In genomic region chr7:110868458-110868857, GRCh38 we compare ENCODE assay signal across 21 cellular contexts.
"Had no signal": no experiment of that assay in that cellular context is flagged by ENCODE, and none has a peak within 500 bp of the region (broad histone marks: within the 10 kb centered on the region; RNA-seq: fewer than 3 reads in every experiment).

No MANE protein-coding gene starts in this region.

- ATAC-seq: activated T-cell treated with anti-CD3 and anti-CD28 coated beads, Interleukin-2, amount 50 U/mL, for 72 hours; body of pancreas; lower lobe of right lung; natural killer cell treated with Interleukin-12 subunit alpha and Interleukin-12 subunit beta and Interleukin-15 and Interleukin-18, amount 100 ng/mL, for 72 hours; sciatic nerve had no signal

- H3K9me3 ChIP-seq: body of pancreas, lower lobe of right lung, neutrophil, pancreas, thyroid gland had no signal

- H3K36me3 ChIP-seq: lower lobe of right lung, neutrophil, pancreas, spleen, thyroid gland had no signal

- H3K4me3 Mint-ChIP-seq: activated T-cell treated with anti-CD3 and anti-CD28 coated beads, Interleukin-2, amount 50 U/mL, for 72 hours; natural killer cell treated with Interleukin-12 subunit alpha and Interleukin-12 subunit beta and Interleukin-15 and Interleukin-18, amount 100 ng/mL, for 72 hours had no signal

- H3K4me2 ChIP-seq: hepatocyte had no signal

- H3K4me3 ChIP-seq: body of pancreas, hepatocyte, lower lobe of right lung, pancreas, spleen, thyroid gland had no signal

- H3K27me3 Mint-ChIP-seq: natural killer cell treated with Interleukin-12 subunit alpha and Interleukin-12 subunit beta and Interleukin-15 and Interleukin-18, amount 100 ng/mL, for 72 hours had no signal

- H3K4me1 ChIP-seq: body of pancreas, lower lobe of right lung, pancreas, spleen, thyroid gland had no signal

- H3K27ac ChIP-seq: body of pancreas, hepatocyte, lower lobe of right lung, neutrophil, pancreas, spleen, thyroid gland, VCaP had no signal

- H3K27me3 ChIP-seq: body of pancreas, hepatocyte, neutrophil, pancreas, spleen, thyroid gland had no signal

- H2AFZ ChIP-seq: hepatocyte had no signal

- DNase-seq: activated CD4-positive, alpha-beta T cell treated with anti-CD3 and anti-CD28 coated beads for 1 hour; activated CD8-positive, alpha-beta memory T cell treated with anti-CD3 and anti-CD28 coated beads for 24 hours; activated CD8-positive, alpha-beta memory T cell treated with anti-CD3 and anti-CD28 coated beads, Interleukin-2, amount 50 U/mL, for 48 hours; activated effector memory CD4-positive, alpha-beta T cell treated with anti-CD3 and anti-CD28 coated beads, Interleukin-2, amount 50 U/mL, for 16 hours; activated naive CD4-positive, alpha-beta T cell treated with anti-CD3 and anti-CD28 coated beads, Interleukin-2, amount 50 U/mL, for 16 hours; activated T-cell treated with anti-CD3 and anti-CD28 coated beads, Interleukin-2, amount 50 U/mL, for 72 hours; body of pancreas; caudate nucleus; erythroblast; lower lobe of right lung; pancreas; spleen; stimulated activated CD8-positive, alpha-beta memory T cell treated with anti-CD3 and anti-CD28 coated beads, Interleukin-4, amount 100 ng/mL, for 48 hours; SW 1271; T-helper 2 cell; thyroid gland had no signal

- H3K79me2 ChIP-seq: hepatocyte had no signal
